1 cellular context compared by ENCODE assay signal in genomic region chr9:109856785-109857184, GRCh38.
TF ChIP-seq lines count a peak whose summit lies in the region.

No MANE protein-coding gene starts in this region.

TF ChIP-seq in IMR-90, 13 proteins besides CTCF, POLR2A, EP300 and RAD21 (continued from another document):
- TF ChIP-seq RFX5 (IDR thresholded peaks at IDR 0.05; ENCODE audit: low read depth, low read length) (no peak), SMC3 (IDR thresholded peaks at IDR 0.05; ENCODE audit: low read depth, low read length) (no peak), MAZ (IDR thresholded peaks at IDR 0.05; ENCODE audit: borderline replicate concordance, low read depth, low read length) (no peak), FOS (IDR thresholded peaks at IDR 0.05; ENCODE audit: low read depth, low read length) (no peak), BHLHE40 (IDR thresholded peaks at IDR 0.05; ENCODE audit: low read depth, low read length) (no peak), MXI1 (IDR thresholded peaks at IDR 0.05; ENCODE audit: borderline replicate concordance, low read depth, low read length) (no peak)
